In genomic region chr7:40058636-40059035, GRCh38 we compare ENCODE assay signal across 16 cellular contexts.
A peak's percentile ranks its signal among the peaks of the same experiment; 100 is the strongest.
DNase-seq lines count a peak whose midpoint lies in the region; TF ChIP-seq lines count a peak whose summit lies in the region.
"Had no signal": no experiment of that assay in that cellular context is flagged by ENCODE, and none has a peak within 500 bp of the region (broad histone marks: within the 10 kb centered on the region; RNA-seq: fewer than 3 reads in every experiment).

No MANE protein-coding gene starts in this region.

- H3K4me3 Mint-ChIP-seq in T-helper 2 cell treated with Interferon-gamma antibody and Interleukin-4, amounts not matched to agents 5 μg/mL and 100 μg/mL, for 36 hours: no peak overlapping the region
- H3K4me3 Mint-ChIP-seq in nephron progenitor cell: no peak overlapping the region
- H3K4me3 Mint-ChIP-seq: activated CD4-positive, alpha-beta memory T cell treated with anti-CD3 and anti-CD28 coated beads for 36 hours had no signal

- H3K27ac Mint-ChIP-seq in T-helper 2 cell treated with Interferon-gamma antibody and Interleukin-4, amounts not matched to agents 5 μg/mL and 100 μg/mL, for 36 hours: peak overlapping the region; percentile 52
- H3K27ac Mint-ChIP-seq in nephron progenitor cell: peak overlapping the region; percentile 34
- H3K27ac Mint-ChIP-seq: activated CD4-positive, alpha-beta memory T cell treated with anti-CD3 and anti-CD28 coated beads for 36 hours had no signal

- H3K27me3 Mint-ChIP-seq in T-helper 2 cell treated with Interferon-gamma antibody and Interleukin-4, amounts not matched to agents 5 μg/mL and 100 μg/mL, for 36 hours (ENCODE audit: low read depth): no peaks in the 10 kb centered on the region
- H3K27me3 Mint-ChIP-seq in nephron progenitor cell (ENCODE audit: low read depth, poor library complexity): peaks cover 2% of the 10 kb centered on the region
- H3K27me3 Mint-ChIP-seq: activated CD4-positive, alpha-beta memory T cell treated with anti-CD3 and anti-CD28 coated beads for 36 hours had no signal

- no peak overlapping the region for H3K4me3 ChIP-seq in choroid plexus epithelial cell (ENCODE audit: low read depth, low read length)
- H3K4me3 ChIP-seq: BLaER1 treated with 17β-estradiol and CSF1 and Interleukin-3, amounts not matched to agents 10 nM and 100 nM had no signal

- TF ChIP-seq CTCF in choroid plexus epithelial cell (conservative IDR thresholded peaks at IDR 0.05; ENCODE audit: low read depth, low read length): no peak
- TF ChIP-seq CTCF in nephron progenitor cell (IDR thresholded peaks at IDR 0.05): no peak

- DNase-seq in T-helper 2 cell treated with Interferon-gamma antibody and Interleukin-4, amounts not matched to agents 5 μg/mL and 100 μg/mL, for 36 hours (ENCODE audit: low spot score): no peak
- no peak for DNase-seq in T-helper 2 cell
- DNase-seq in OCI-M1 (lab: John Stamatoyannopoulos, UW): peak; percentile 34
- DNase-seq in choroid plexus epithelial cell (ENCODE audit: low read depth): peak; percentile 16
- DNase-seq in nephron progenitor cell: no peak
- no peak for DNase-seq in HuH-7.5 (ENCODE audit: low spot score)
- no peak for DNase-seq in ecto neural progenitor cell (ENCODE audit: low spot score)
- DNase-seq in AML-193 (lab: John Stamatoyannopoulos, UW): no peak
- DNase-seq: 8988T; activated CD4-positive, alpha-beta memory T cell treated with anti-CD3 and anti-CD28 coated beads for 36 hours; left cardiac atrium; MM.1S; NCI-H187; NK-92 treated with Interleukin-12 subunit alpha and Interleukin-12 subunit beta, amount 100 ng/mL, for 24 hours; stimulated activated CD4-positive, alpha-beta T cell treated with anti-CD3 and anti-CD28 coated beads, Interleukin-12 subunit alpha, Interleukin-12 subunit beta, amount 100 ng/mL, for 4 hours had no signal

- H3K36me3 Mint-ChIP-seq in T-helper 2 cell treated with Interferon-gamma antibody and Interleukin-4, amounts not matched to agents 5 μg/mL and 100 μg/mL, for 36 hours (ENCODE audit: low read depth): peaks cover 16% of the 10 kb centered on the region
- H3K36me3 Mint-ChIP-seq in nephron progenitor cell (ENCODE audit: low read depth): peaks cover 50% of the 10 kb centered on the region

- H3K4me1 Mint-ChIP-seq in T-helper 2 cell treated with Interferon-gamma antibody and Interleukin-4, amounts not matched to agents 5 μg/mL and 100 μg/mL, for 36 hours (ENCODE audit: low read depth): peaks cover 1% of the 10 kb centered on the region
- H3K4me1 Mint-ChIP-seq in nephron progenitor cell: peaks cover 10% of the 10 kb centered on the region

- H3K9me3 Mint-ChIP-seq in T-helper 2 cell treated with Interferon-gamma antibody and Interleukin-4, amounts not matched to agents 5 μg/mL and 100 μg/mL, for 36 hours: no peaks in the 10 kb centered on the region
- no peaks in the 10 kb centered on the region for H3K9me3 Mint-ChIP-seq in nephron progenitor cell
- H3K9me3 Mint-ChIP-seq: activated CD4-positive, alpha-beta memory T cell treated with anti-CD3 and anti-CD28 coated beads for 36 hours had no signal

Comparison
In these comparisons a context has a peak if more than half of its experiments do, and no peak if none do; other contexts are left out.
1. DNase-seq: peak in OCI-M1 (single experiment) and choroid plexus epithelial cell (single experiment); none in T-helper 2 cell treated with Interferon-gamma antibody and Interleukin-4, amounts not matched to agents 5 μg/mL and 100 μg/mL, for 36 hours (single experiment), T-helper 2 cell (0 of 5), nephron progenitor cell (single experiment), HuH-7.5 (single experiment), ecto neural progenitor cell (single experiment) and AML-193 (0 of 2).